Comparison of ENCODE assay signal across 8 cellular contexts in the genomic region with DNA sequence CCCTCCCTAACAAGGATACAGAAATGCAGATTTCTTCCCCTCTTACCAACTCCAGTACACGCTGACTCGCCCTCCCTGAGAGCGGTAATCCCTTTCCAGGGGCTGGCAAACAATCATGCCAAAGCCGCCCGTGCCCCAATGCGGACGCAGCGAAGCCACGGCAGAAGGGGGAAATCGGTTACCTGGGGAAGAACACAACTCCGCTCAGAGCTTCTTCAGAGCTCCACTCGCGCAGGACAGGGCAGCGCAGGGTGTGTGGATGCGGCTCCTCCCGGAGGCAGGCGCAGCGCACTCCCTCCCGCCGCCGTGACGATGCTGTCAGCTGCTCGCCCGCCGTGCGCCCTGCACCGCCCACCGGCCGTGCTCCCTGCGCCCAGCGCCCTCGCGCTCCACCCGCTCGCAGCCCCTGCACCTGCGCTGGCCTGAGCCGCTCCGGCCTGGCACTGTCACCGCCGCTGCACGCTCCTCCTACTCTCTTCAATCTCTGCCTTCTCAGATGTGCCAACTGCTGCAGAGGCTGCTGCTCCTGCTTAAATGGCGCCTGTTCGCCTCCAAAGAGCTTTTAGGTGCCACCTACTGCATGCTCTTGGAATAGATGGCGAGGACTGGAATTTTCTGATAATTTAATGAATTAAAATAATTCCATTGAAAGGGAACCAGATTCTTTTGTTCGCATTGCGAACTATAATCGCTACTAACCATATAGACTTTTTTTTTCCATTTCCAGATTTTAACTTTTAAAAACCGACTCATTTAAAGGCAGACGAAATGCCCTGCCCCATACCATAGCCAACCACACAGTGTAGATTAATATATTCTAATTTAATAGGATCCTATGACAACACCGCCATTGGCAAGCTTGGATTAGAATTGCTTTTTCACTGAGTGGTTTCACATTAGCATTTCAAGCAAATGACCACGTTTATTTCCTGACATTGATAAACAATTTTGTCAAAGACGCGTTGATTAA. TPM values are rescaled to one million over a fixed set of nuclear protein-coding genes. Genes with fewer than 3 reads are reported as not detected.
DNase-seq lines count a peak whose midpoint lies in the region; ATAC-seq lines count a peak whose summit lies in the region.

A gene with protein sequence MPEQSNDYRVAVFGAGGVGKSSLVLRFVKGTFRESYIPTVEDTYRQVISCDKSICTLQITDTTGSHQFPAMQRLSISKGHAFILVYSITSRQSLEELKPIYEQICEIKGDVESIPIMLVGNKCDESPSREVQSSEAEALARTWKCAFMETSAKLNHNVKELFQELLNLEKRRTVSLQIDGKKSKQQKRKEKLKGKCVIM (minus strand): TSS at position 255 of the 970 bp plus-strand sequence. CDS start 28,997 bp downstream, outside the sequence.

- peak; percentile 67 for DNase-seq in RPMI8226
- peak; percentile 52 for DNase-seq in dermis blood vessel endothelial cell
- DNase-seq in left lobe of liver (ENCODE audit: low spot score), result peak; percentile 75
- DNase-seq in stimulated activated CD8-positive, alpha-beta memory T cell treated with anti-CD3 and anti-CD28 coated beads, Interleukin-2, amount 100 ng/mL, for 48 hours (ENCODE audit: low read depth in 2 of 2), result peak; percentile 4 to 13
- no peak for DNase-seq in stimulated activated naive CD4-positive, alpha-beta T cell (lab: John Stamatoyannopoulos, UW)

- peak; percentile 97 for ATAC-seq in left lobe of liver
- no peak for ATAC-seq in GM21717 (IDR thresholded peaks at IDR 0.05; ENCODE audit: unreplicated experiment)

- H3K9ac ChIP-seq in ES-I3 (ENCODE audit: low read depth, low read length), result peak within 1 kb of the TSS; percentile 46; the same call in 1 of the 2 replicates
- no peak within 1 kb of the TSS; the same call in 1 of the 2 replicates for H3K9ac ChIP-seq in HUES48 (ENCODE audit: low read depth, low read length)

- no peaks in the 10 kb centered on the region for H3K9me3 ChIP-seq in ES-I3 (ENCODE audit: control insufficient read depth, insufficient read depth, low read length)
- no peaks in the 10 kb centered on the region for H3K9me3 ChIP-seq in HUES48 (ENCODE audit: control insufficient read depth, insufficient read depth, low read length)

- peak within 1 kb of the TSS; percentile 73 for H3K4me3 ChIP-seq in HUES48 (ENCODE audit: low read depth, low read length)

- H3K36me3 ChIP-seq in ES-I3 (ENCODE audit: insufficient read depth, low read length), result no peaks in the 10 kb centered on the region
- H3K36me3 ChIP-seq in HUES48 (ENCODE audit: control insufficient read depth, insufficient read depth, low read length), result no peaks in the 10 kb centered on the region

- H3K4me1 ChIP-seq in ES-I3 (ENCODE audit: insufficient read depth, low read length) (no peaks in the 10 kb centered on the region), HUES48 (ENCODE audit: control insufficient read depth, insufficient read depth, low read length) (peaks cover 10% of the 10 kb centered on the region)

- no peak within 1 kb of the TSS for H3K27ac ChIP-seq in HUES48 (ENCODE audit: low read depth, low read length)

- peaks cover 45% of the 10 kb centered on the region for H3K27me3 ChIP-seq in HUES48 (ENCODE audit: control insufficient read depth, insufficient read depth, low read length)

RNA-seq across cellular contexts. Expression of the gene that starts here (rescaled TPM):
- 0.34 and 1.0 TPM in 2 replicates for total RNA-seq in dermis blood vessel endothelial cell
- 0.20 TPM for total RNA-seq in left lobe of liver

Comparison
In these comparisons a context has a peak if more than half of its experiments do, and no peak if none do; other contexts are left out.
1. Peak in DNase-seq and ATAC-seq in left lobe of liver; RNA of the gene not detected or under 1 TPM.
2. DNase-seq: peak in RPMI8226 (single experiment), dermis blood vessel endothelial cell (single experiment) and stimulated activated CD8-positive, alpha-beta memory T cell treated with anti-CD3 and anti-CD28 coated beads, Interleukin-2, amount 100 ng/mL, for 48 hours (2 of 2); none in stimulated activated naive CD4-positive, alpha-beta T cell (0 of 6).